1 cellular context compared by ENCODE assay signal in genomic region chr17:19042369-19042768, GRCh38. TPM values are rescaled to one million over a fixed set of nuclear protein-coding genes. Genes with fewer than 3 reads are reported as not detected.
"Had no signal": no experiment of that assay in that cellular context is flagged by ENCODE, and none has a peak within 500 bp of the region (broad histone marks: within the 10 kb centered on the region; RNA-seq: fewer than 3 reads in every experiment).

No MANE protein-coding gene starts in this region.

RNA-seq across cellular contexts. Expression of gene GRAP, which starts 4.4 kb away (rescaled TPM):
- total RNA-seq: PC-3 had no signal
